9 cellular contexts compared by ENCODE assay signal in the genomic region with DNA sequence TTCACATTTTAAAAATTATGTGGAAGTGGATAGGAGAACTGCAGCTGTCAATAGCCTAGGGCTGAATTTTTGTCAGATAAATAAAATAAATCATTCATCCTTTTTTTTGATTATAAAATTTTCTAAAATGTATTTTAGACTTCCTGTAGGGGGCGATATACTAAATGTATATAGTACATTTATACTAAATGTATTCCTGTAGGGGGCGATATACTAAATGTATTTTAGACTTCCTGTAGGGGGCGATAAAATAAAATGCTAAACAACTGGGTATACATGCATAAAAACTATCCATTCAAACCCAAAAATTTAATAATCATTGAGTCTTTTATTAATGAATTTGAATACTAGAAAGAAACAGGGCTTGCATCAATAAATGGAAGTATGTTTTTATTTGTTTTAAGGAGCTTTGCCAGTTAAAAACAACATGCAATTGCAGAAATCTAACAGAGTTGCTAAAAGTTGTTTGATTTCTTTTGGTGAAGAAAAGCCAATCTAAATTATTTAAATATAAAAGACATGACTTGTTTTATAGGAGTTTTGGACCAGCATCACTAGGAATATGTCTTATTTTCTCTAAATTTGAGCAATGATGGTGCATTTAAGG. TPM values are rescaled to one million over a fixed set of nuclear protein-coding genes. Genes with fewer than 3 reads are reported as not detected.
DNase-seq lines count a peak whose midpoint lies in the region; ATAC-seq and TF ChIP-seq lines count a peak whose summit lies in the region.
"Had no signal": no experiment of that assay in that cellular context is flagged by ENCODE, and none has a peak within 500 bp of the region (broad histone marks: within the 10 kb centered on the region; RNA-seq: fewer than 3 reads in every experiment).

No MANE protein-coding gene starts in this region.

- H3K9me3 Mint-ChIP-seq in activated naive CD4-positive, alpha-beta T cell treated with anti-CD3 and anti-CD28 coated beads, Interleukin-2, amount 50 U/mL, for 72 hours: no peaks in the 10 kb centered on the region

- H3K27me3 ChIP-seq in RWPE2 (ENCODE audit: insufficient read depth, poor library complexity, severe bottlenecking): no peaks in the 10 kb centered on the region

- no peak overlapping the region for H3K27ac Mint-ChIP-seq in activated naive CD4-positive, alpha-beta T cell treated with anti-CD3 and anti-CD28 coated beads, Interleukin-2, amount 50 U/mL, for 72 hours
- H3K27ac Mint-ChIP-seq: activated naive CD8-positive, alpha-beta T cell had no signal

- no peaks in the 10 kb centered on the region for H3K36me3 ChIP-seq in RWPE2 (ENCODE audit: low read depth)

- H3K36me3 Mint-ChIP-seq in activated naive CD4-positive, alpha-beta T cell treated with anti-CD3 and anti-CD28 coated beads, Interleukin-2, amount 50 U/mL, for 72 hours: no peaks in the 10 kb centered on the region
- H3K36me3 Mint-ChIP-seq: activated naive CD8-positive, alpha-beta T cell had no signal

- peaks cover 5% of the 10 kb centered on the region for H3K4me1 ChIP-seq in RWPE2 (ENCODE audit: insufficient read depth, poor library complexity, severe bottlenecking)

- no peaks in the 10 kb centered on the region for H3K9me3 ChIP-seq in RWPE2 (ENCODE audit: severe bottlenecking)

- H3K27ac ChIP-seq in RWPE2 (ENCODE audit: poor library complexity, severe bottlenecking): no peak overlapping the region

- TF ChIP-seq CTCF in RWPE2 (IDR thresholded peaks at IDR 0.05; ENCODE audit: poor library complexity, severe bottlenecking) (peak; percentile 88), fibroblast of pulmonary artery (IDR thresholded peaks at IDR 0.05; ENCODE audit: low read length, missing control alignments) (peak; percentile 90)

- DNase-seq in activated naive CD4-positive, alpha-beta T cell treated with anti-CD3 and anti-CD28 coated beads, Interleukin-2, amount 50 U/mL, for 72 hours (ENCODE audit: low spot score in 2 of 2): no peak
- no peak for DNase-seq in activated naive CD4-positive, alpha-beta T cell (lab: John Stamatoyannopoulos, UW)
- peak; percentile 65 to 86 for DNase-seq in Kasumi-1 (lab: John Stamatoyannopoulos, UW)
- DNase-seq in RWPE2 (ENCODE audit: low spot score): no peak
- DNase-seq in fibroblast of pulmonary artery (ENCODE audit: low read depth): peak; percentile 45
- DNase-seq in superior temporal gyrus (ENCODE audit: extremely low spot score): peak; percentile 72
- DNase-seq in inferior parietal cortex (ENCODE audit: extremely low spot score): no peak
- DNase-seq in ureter (ENCODE audit: low spot score): no peak

- H3K4me3 ChIP-seq in RWPE2 (ENCODE audit: severe bottlenecking): no peak overlapping the region
- H3K4me3 ChIP-seq in fibroblast of pulmonary artery (replicated peaks; ENCODE audit: low read depth, low read length): no peak overlapping the region

- ATAC-seq in activated naive CD4-positive, alpha-beta T cell treated with anti-CD3 and anti-CD28 coated beads, Interleukin-2, amount 50 U/mL, for 72 hours: peak; percentile 33 to 66
- ATAC-seq in RWPE2 (ENCODE audit: low read depth): no peak

RNA-seq across cellular contexts. Expression of gene CLCA1, which starts 31.4 kb away (rescaled TPM):
- total RNA-seq in activated naive CD4-positive, alpha-beta T cell treated with anti-CD3 and anti-CD28 coated beads, Interleukin-2, amount 50 U/mL, for 72 hours: not detected
- total RNA-seq in ureter: 0.18 TPM

RNA-seq across cellular contexts. Expression of gene CLCA4, which starts 46.8 kb away (rescaled TPM):
- not detected for total RNA-seq in activated naive CD4-positive, alpha-beta T cell treated with anti-CD3 and anti-CD28 coated beads, Interleukin-2, amount 50 U/mL, for 72 hours
- 0.86 TPM for total RNA-seq in ureter

Comparison
In these comparisons a context has a peak if more than half of its experiments do, and no peak if none do; other contexts are left out.
1. DNase-seq: peak in Kasumi-1 (2 of 2), fibroblast of pulmonary artery (single experiment) and superior temporal gyrus (single experiment); none in activated naive CD4-positive, alpha-beta T cell treated with anti-CD3 and anti-CD28 coated beads, Interleukin-2, amount 50 U/mL, for 72 hours (0 of 2), activated naive CD4-positive, alpha-beta T cell (0 of 4), RWPE2 (single experiment), inferior parietal cortex (single experiment) and ureter (single experiment).